ENCODE assay signal across 25 cellular contexts in the genomic region with DNA sequence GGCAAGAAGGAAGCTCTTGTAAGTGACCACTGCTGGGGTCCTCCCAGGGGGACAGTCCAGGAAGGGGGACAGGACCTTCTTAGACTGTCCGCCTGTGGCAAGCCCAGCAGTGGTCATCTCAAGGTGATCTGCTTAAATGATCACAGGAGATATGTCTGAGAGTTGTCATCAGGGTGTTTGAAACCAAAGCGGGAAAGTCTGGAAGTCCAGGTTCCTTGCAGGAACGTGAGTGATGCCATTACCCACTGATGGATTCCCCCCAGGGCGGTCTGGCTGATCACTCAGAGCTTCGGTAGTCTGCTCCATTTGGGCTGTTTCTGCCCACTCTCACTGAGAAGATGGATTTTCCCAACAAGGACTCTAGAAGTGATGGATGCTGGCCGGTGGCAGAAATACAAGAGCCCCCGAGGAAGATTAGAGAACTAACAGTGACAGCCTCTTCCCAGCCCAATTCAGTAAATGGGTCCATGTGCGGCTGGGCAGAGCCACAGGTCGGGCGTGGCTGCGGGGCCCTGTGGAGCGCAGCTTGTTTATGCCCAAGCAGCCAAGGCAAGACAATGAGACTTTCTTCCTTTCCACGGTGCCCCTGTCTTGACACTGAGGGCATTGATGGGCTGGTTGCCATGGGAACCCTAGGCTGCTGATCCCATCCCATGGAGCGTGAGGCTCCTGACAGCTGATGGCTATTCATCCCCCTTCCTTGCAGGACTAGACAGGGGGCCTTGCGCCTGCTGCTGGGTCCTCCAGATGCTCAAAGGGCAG. TPM values are rescaled to one million over a fixed set of nuclear protein-coding genes. Genes with fewer than 3 reads are reported as not detected.
A peak's percentile ranks its signal among the peaks of the same experiment; 100 is the strongest.
DNase-seq lines count a peak whose midpoint lies in the region; ATAC-seq and TF ChIP-seq lines count a peak whose summit lies in the region.
"Had no signal": no experiment of that assay in that cellular context is flagged by ENCODE, and none has a peak within 500 bp of the region (broad histone marks: within the 10 kb centered on the region; RNA-seq: fewer than 3 reads in every experiment).

No MANE protein-coding gene starts in this region.

- H3K27me3 ChIP-seq in RWPE2 (ENCODE audit: insufficient read depth, poor library complexity, severe bottlenecking) (no peaks in the 10 kb centered on the region), foreskin keratinocyte (no peaks in the 10 kb centered on the region)
- H3K27me3 ChIP-seq: ascending aorta, hepatocyte had no signal

- H3K36me3 ChIP-seq in RWPE2 (ENCODE audit: low read depth) = no peaks in the 10 kb centered on the region
- H3K36me3 ChIP-seq: ascending aorta had no signal

- TF ChIP-seq CTCF in RWPE2 (IDR thresholded peaks at IDR 0.05; ENCODE audit: poor library complexity, severe bottlenecking) (no peak), foreskin keratinocyte (conservative IDR thresholded peaks at IDR 0.05) (no peak), GM13976 (IDR thresholded peaks at IDR 0.05; ENCODE audit: borderline replicate concordance, control extremely low read depth, extremely low read depth, insufficient read depth, missing control alignments) (no peak)

- no peaks in the 10 kb centered on the region for H3K9me3 ChIP-seq in RWPE2 (ENCODE audit: severe bottlenecking)
- H3K9me3 ChIP-seq: ascending aorta, psoas muscle had no signal

- H3K4me1 ChIP-seq in RWPE2 (ENCODE audit: insufficient read depth, poor library complexity, severe bottlenecking) (peaks cover 11% of the 10 kb centered on the region), foreskin keratinocyte (no peaks in the 10 kb centered on the region)
- H3K4me1 ChIP-seq: ascending aorta had no signal

- peak; percentile 55 for DNase-seq in RWPE2 (ENCODE audit: low spot score)
- peak; percentile 96 for DNase-seq in medulla oblongata (ENCODE audit: extremely low spot score)
- DNase-seq in putamen (ENCODE audit: low spot score) = peak; percentile 96
- no peak for DNase-seq in H4 (ENCODE audit: low spot score)
- no peak for DNase-seq in foreskin keratinocyte
- DNase-seq in GM13976 (ENCODE audit: low spot score) = no peak
- DNase-seq: activated CD4-positive, alpha-beta memory T cell treated with anti-CD3 and anti-CD28 coated beads, Interleukin-2, amount 10 ng/mL, durations not matched to agents 7 days and 5 days; activated naive CD4-positive, alpha-beta T cell treated with Interleukin-2 at 50 U/mL for 16 hours; activated T-cell treated with anti-CD3 and anti-CD28 coated beads for 4 hours; DMS79 treated with DMSO at 0.1 percent for 48 hours; effector memory CD8-positive, alpha-beta T cell; HCEC 1CT; mammary epithelial cell; natural killer cell; NCI-H1092 treated with DMSO at 0.1 percent for 48 hours; NCI-H2081; NCI-H446 treated with DMSO at 0.1 percent for 48 hours; psoas muscle; stimulated activated CD4-positive, alpha-beta T cell treated with anti-CD3 and anti-CD28 coated beads, Interleukin-4, amount 100 ng/mL, for 24 hours; T-helper 9 cell had no signal

- in situ Hi-C loops in GM13976 (cut with MboI; ENCODE audit: low sequenced_read_pairs, unreplicated experiment) = no loop called here

- no peak overlapping the region for H3K4me3 ChIP-seq in RWPE2 (ENCODE audit: severe bottlenecking)
- H3K4me3 ChIP-seq: ascending aorta, hepatocyte, psoas muscle had no signal

- H3K27ac ChIP-seq in RWPE2 (ENCODE audit: poor library complexity, severe bottlenecking) (no peak overlapping the region), cingulate gyrus (ENCODE audit: low read depth, low read length) (peak overlapping the region; percentile 97), foreskin keratinocyte (no peak overlapping the region)
- H3K27ac ChIP-seq: ascending aorta, psoas muscle, RWPE1 had no signal

- ATAC-seq in RWPE2 (ENCODE audit: low read depth) (no peak), GM21528 (IDR thresholded peaks at IDR 0.05; ENCODE audit: low FRiP score, unreplicated experiment) (no peak), foreskin keratinocyte (no peak)
- ATAC-seq: effector memory CD8-positive, alpha-beta T cell; natural killer cell; psoas muscle had no signal

RNA-seq across cellular contexts. Expression of a gene that starts 9.5 kb away (rescaled TPM):
- total RNA-seq in H4 (2014; rRNA removed; shearing (Covaris generic)) = not detected in 2 replicates
- total RNA-seq in foreskin keratinocyte = 2.9 and 3.7 TPM in 2 replicates
- polyA plus RNA-seq in foreskin keratinocyte = 1.3 and 1.5 TPM in 2 replicates

Comparison
In these comparisons a context has a peak if more than half of its experiments do, and no peak if none do; other contexts are left out.
1. DNase-seq: peak in RWPE2 (single experiment), medulla oblongata (single experiment) and putamen (single experiment); none in H4 (single experiment), foreskin keratinocyte (0 of 2) and GM13976 (single experiment).